10 cellular contexts compared by ENCODE assay signal in genomic region chr18:23972416-23972815, GRCh38. TPM values are rescaled to one million over a fixed set of nuclear protein-coding genes. Genes with fewer than 3 reads are reported as not detected.
DNase-seq lines count a peak whose midpoint lies in the region; ATAC-seq and TF ChIP-seq lines count a peak whose summit lies in the region.
"Had no signal": no experiment of that assay in that cellular context is flagged by ENCODE, and none has a peak within 500 bp of the region (broad histone marks: within the 10 kb centered on the region; RNA-seq: fewer than 3 reads in every experiment).

No MANE protein-coding gene starts in this region.

- H3K27me3 ChIP-seq in smooth muscle cell (ENCODE audit: low read depth) (no peaks in the 10 kb centered on the region), right cardiac atrium (ENCODE audit: control insufficient read depth, insufficient read depth) (no peaks in the 10 kb centered on the region), MG63 (no peaks in the 10 kb centered on the region)

- no peak overlapping the region for H3K4me3 Mint-ChIP-seq in activated T-helper 1 cell treated with anti-CD3 and anti-CD28 coated beads, Interleukin-12 subunit alpha, Interleukin-12 subunit beta, Interleukin-2, Interleukin-4 antibody, amounts not matched to agents 30 ng/mL and 10 ng/mL and 1 ng/mL, durations not matched to agents 14 hours and 24 hours and 36 hours
- H3K4me3 Mint-ChIP-seq in activated CD4-positive, alpha-beta memory T cell treated with anti-CD3 and anti-CD28 coated beads, Interleukin-2, amount 10 ng/mL, durations not matched to agents 7 days and 5 days: no peak overlapping the region
- H3K4me3 Mint-ChIP-seq: activated naive CD8-positive, alpha-beta T cell treated with anti-CD3 and anti-CD28 coated beads, Interleukin-2, amount 10 ng/mL, durations not matched to agents 7 days and 5 days had no signal

- intact Hi-C loops in activated T-helper 1 cell treated with anti-CD3 and anti-CD28 coated beads, Interleukin-12 subunit alpha, Interleukin-12 subunit beta, Interleukin-2, Interleukin-4 antibody, amounts not matched to agents 30 ng/mL and 10 ng/mL and 1 ng/mL, durations not matched to agents 14 hours and 24 hours and 36 hours (cut with micrococcal nuclease): loop anchor here (1.0 to 2.0 kb wide), 6 partner anchors 14 to 82 kb away; no protein-coding TSS in a partner anchor
- intact Hi-C loops in right cardiac atrium (cut with DNase I): no loop called here

- POLR2A ChIA-PET in activated CD4-positive, alpha-beta memory T cell treated with anti-CD3 and anti-CD28 coated beads, Interleukin-2, amount 10 ng/mL, durations not matched to agents 7 days and 5 days (lab: Charles Lee): interaction anchor here (0.9 to 2.8 kb wide), 5 partner anchors 20 to 43 kb away, joined by 3 to 10 read pairs (median 5); partner anchors contain the start of gene TTC39C

- peaks cover 16% of the 10 kb centered on the region for H3K9me3 Mint-ChIP-seq in activated T-helper 1 cell treated with anti-CD3 and anti-CD28 coated beads, Interleukin-12 subunit alpha, Interleukin-12 subunit beta, Interleukin-2, Interleukin-4 antibody, amounts not matched to agents 30 ng/mL and 10 ng/mL and 1 ng/mL, durations not matched to agents 14 hours and 24 hours and 36 hours
- peaks cover 12% of the 10 kb centered on the region for H3K9me3 Mint-ChIP-seq in activated CD4-positive, alpha-beta memory T cell treated with anti-CD3 and anti-CD28 coated beads, Interleukin-2, amount 10 ng/mL, durations not matched to agents 7 days and 5 days

- peak; percentile 11 for DNase-seq in activated T-helper 1 cell treated with Interleukin-2 at 50 U/mL for 16 hours (ENCODE audit: low read depth)
- no peak for DNase-seq in activated T-helper 1 cell treated with anti-CD3 and anti-CD28 coated beads, Interleukin-12 subunit alpha, Interleukin-12 subunit beta, Interleukin-2, Interleukin-4 antibody, amounts not matched to agents 30 ng/mL and 10 ng/mL and 1 ng/mL, durations not matched to agents 14 hours and 24 hours and 36 hours (ENCODE audit: low spot score)
- DNase-seq in activated CD4-positive, alpha-beta memory T cell treated with anti-CD3 and anti-CD28 coated beads, Interleukin-2, amount 10 ng/mL, durations not matched to agents 7 days and 5 days: peak; percentile 41
- DNase-seq in smooth muscle cell (lab: John Stamatoyannopoulos, UW; ENCODE audit: unreplicated experiment): no peak
- no peak for DNase-seq in right cardiac atrium
- no peak for DNase-seq in NK-92 treated with Interleukin-12 subunit alpha and Interleukin-12 subunit beta, amount 100 ng/mL, for 24 hours (lab: John Stamatoyannopoulos, UW)
- DNase-seq in MG63: no peak
- DNase-seq: activated naive CD8-positive, alpha-beta T cell treated with anti-CD3 and anti-CD28 coated beads, Interleukin-2, amount 10 ng/mL, durations not matched to agents 7 days and 5 days; Karpas-422 had no signal

- no peak overlapping the region for H3K4me2 ChIP-seq in smooth muscle cell

- peak overlapping the region; percentile 46 for H3K27ac ChIP-seq in smooth muscle cell (ENCODE audit: low read depth)
- H3K27ac ChIP-seq in right cardiac atrium (ENCODE audit: low read length): no peak overlapping the region

- no peak overlapping the region for H3K9ac ChIP-seq in smooth muscle cell (ENCODE audit: low read depth)

- no peaks in the 10 kb centered on the region for H3K79me2 ChIP-seq in smooth muscle cell (ENCODE audit: low read depth)

- peaks cover 14% of the 10 kb centered on the region for H3K27me3 Mint-ChIP-seq in activated T-helper 1 cell treated with anti-CD3 and anti-CD28 coated beads, Interleukin-12 subunit alpha, Interleukin-12 subunit beta, Interleukin-2, Interleukin-4 antibody, amounts not matched to agents 30 ng/mL and 10 ng/mL and 1 ng/mL, durations not matched to agents 14 hours and 24 hours and 36 hours (ENCODE audit: insufficient read depth)
- peaks cover 20% of the 10 kb centered on the region for H3K27me3 Mint-ChIP-seq in activated CD4-positive, alpha-beta memory T cell treated with anti-CD3 and anti-CD28 coated beads, Interleukin-2, amount 10 ng/mL, durations not matched to agents 7 days and 5 days

- H3K4me1 Mint-ChIP-seq in activated T-helper 1 cell treated with anti-CD3 and anti-CD28 coated beads, Interleukin-12 subunit alpha, Interleukin-12 subunit beta, Interleukin-2, Interleukin-4 antibody, amounts not matched to agents 30 ng/mL and 10 ng/mL and 1 ng/mL, durations not matched to agents 14 hours and 24 hours and 36 hours (ENCODE audit: low read depth): peaks cover 47% of the 10 kb centered on the region
- H3K4me1 Mint-ChIP-seq in activated CD4-positive, alpha-beta memory T cell treated with anti-CD3 and anti-CD28 coated beads, Interleukin-2, amount 10 ng/mL, durations not matched to agents 7 days and 5 days: peaks cover 49% of the 10 kb centered on the region

- H2AFZ ChIP-seq in smooth muscle cell (ENCODE audit: low read depth): no peak overlapping the region

- H3K27ac Mint-ChIP-seq in activated T-helper 1 cell treated with anti-CD3 and anti-CD28 coated beads, Interleukin-12 subunit alpha, Interleukin-12 subunit beta, Interleukin-2, Interleukin-4 antibody, amounts not matched to agents 30 ng/mL and 10 ng/mL and 1 ng/mL, durations not matched to agents 14 hours and 24 hours and 36 hours: no peak overlapping the region
- peak overlapping the region; percentile 40 for H3K27ac Mint-ChIP-seq in activated CD4-positive, alpha-beta memory T cell treated with anti-CD3 and anti-CD28 coated beads, Interleukin-2, amount 10 ng/mL, durations not matched to agents 7 days and 5 days
- H3K27ac Mint-ChIP-seq: activated naive CD8-positive, alpha-beta T cell treated with anti-CD3 and anti-CD28 coated beads, Interleukin-2, amount 10 ng/mL, durations not matched to agents 7 days and 5 days had no signal

- H3K9me3 ChIP-seq in smooth muscle cell (replicated peaks; ENCODE audit: low read depth): no peaks in the 10 kb centered on the region
- H3K9me3 ChIP-seq in right cardiac atrium (ENCODE audit: control insufficient read depth, low read length): no peaks in the 10 kb centered on the region
- no peaks in the 10 kb centered on the region for H3K9me3 ChIP-seq in MG63

- peaks cover 9% of the 10 kb centered on the region for H3F3A ChIP-seq in smooth muscle cell (ENCODE audit: low read depth)

- peaks cover 9% of the 10 kb centered on the region for H3K36me3 Mint-ChIP-seq in activated T-helper 1 cell treated with anti-CD3 and anti-CD28 coated beads, Interleukin-12 subunit alpha, Interleukin-12 subunit beta, Interleukin-2, Interleukin-4 antibody, amounts not matched to agents 30 ng/mL and 10 ng/mL and 1 ng/mL, durations not matched to agents 14 hours and 24 hours and 36 hours (ENCODE audit: low read depth)
- peaks cover 21% of the 10 kb centered on the region for H3K36me3 Mint-ChIP-seq in activated CD4-positive, alpha-beta memory T cell treated with anti-CD3 and anti-CD28 coated beads, Interleukin-2, amount 10 ng/mL, durations not matched to agents 7 days and 5 days (ENCODE audit: low read depth)

- ATAC-seq in HG02885 (IDR thresholded peaks at IDR 0.05; ENCODE audit: poor library complexity, unreplicated experiment): peak; percentile 89
- no peak for ATAC-seq in right cardiac atrium

- TF ChIP-seq CTCF in smooth muscle cell (IDR thresholded peaks at IDR 0.05; ENCODE audit: borderline replicate concordance, insufficient read depth, poor library complexity, severe bottlenecking): no peak

- peaks cover 12% of the 10 kb centered on the region for H3K4me1 ChIP-seq in smooth muscle cell (ENCODE audit: low read depth)
- H3K4me1 ChIP-seq in right cardiac atrium (ENCODE audit: control insufficient read depth, insufficient read depth, low read length): no peaks in the 10 kb centered on the region

- H3K36me3 ChIP-seq in smooth muscle cell (ENCODE audit: low read depth) (no peaks in the 10 kb centered on the region), MG63 (no peaks in the 10 kb centered on the region)

- CTCF ChIA-PET in activated CD4-positive, alpha-beta memory T cell treated with anti-CD3 and anti-CD28 coated beads, Interleukin-2, amount 10 ng/mL, durations not matched to agents 7 days and 5 days (lab: Charles Lee): no interaction called here

- H4K20me1 ChIP-seq in smooth muscle cell (ENCODE audit: low read depth): no peaks in the 10 kb centered on the region

- no peak overlapping the region for H3K4me3 ChIP-seq in smooth muscle cell
- H3K4me3 ChIP-seq in right cardiac atrium (ENCODE audit: low read length): no peak overlapping the region
- H3K4me3 ChIP-seq in MG63: no peak overlapping the region

- 34% methylated on average over 6 of the region's 6 CpGs for WGBS in smooth muscle cell (ENCODE audit: low lambda C conversion rate)
- WGBS in right cardiac atrium: 76% methylated on average over 6 of the region's 6 CpGs

RNA-seq across cellular contexts. Expression of gene TTC39C, which starts 42.1 kb away (rescaled TPM):
- 28.8 and 31.8 TPM in 2 replicates for total RNA-seq in activated T-helper 1 cell treated with anti-CD3 and anti-CD28 coated beads, Interleukin-12 subunit alpha, Interleukin-12 subunit beta, Interleukin-2, Interleukin-4 antibody, amounts not matched to agents 30 ng/mL and 10 ng/mL and 1 ng/mL, durations not matched to agents 14 hours and 24 hours and 36 hours
- total RNA-seq in activated CD4-positive, alpha-beta memory T cell treated with anti-CD3 and anti-CD28 coated beads, Interleukin-2, amount 10 ng/mL, durations not matched to agents 7 days and 5 days: 10 to 100 TPM; 94.0 to 94.4 TPM
- total RNA-seq in smooth muscle cell (10.4 TPM in 2 replicates), right cardiac atrium (10 to 100 TPM in 1 of 4 donors, 1 to 10 TPM in 3; 4.1 to 11.0 (median 6.0) TPM)
- polyA plus RNA-seq in smooth muscle cell (3.1 and 4.6 TPM in 2 replicates), right cardiac atrium (2.8 TPM)
- total RNA-seq in MG63 (2014; rRNA removed; shearing (Covaris generic); ENCODE audit: low replicate concordance): 4.2 and 4.3 TPM in 2 replicates

Comparison
In these comparisons a context has a peak if more than half of its experiments do, and no peak if none do; other contexts are left out.
1. DNase-seq: peak in activated T-helper 1 cell treated with Interleukin-2 at 50 U/mL for 16 hours (single experiment) and activated CD4-positive, alpha-beta memory T cell treated with anti-CD3 and anti-CD28 coated beads, Interleukin-2, amount 10 ng/mL, durations not matched to agents 7 days and 5 days (single experiment); none in activated T-helper 1 cell treated with anti-CD3 and anti-CD28 coated beads, Interleukin-12 subunit alpha, Interleukin-12 subunit beta, Interleukin-2, Interleukin-4 antibody, amounts not matched to agents 30 ng/mL and 10 ng/mL and 1 ng/mL, durations not matched to agents 14 hours and 24 hours and 36 hours (single experiment), smooth muscle cell (single experiment), right cardiac atrium (0 of 3), NK-92 treated with Interleukin-12 subunit alpha and Interleukin-12 subunit beta, amount 100 ng/mL, for 24 hours (single experiment) and MG63 (single experiment).